8 cellular contexts compared by ENCODE assay signal in genomic region chrX:12790878-12791252, GRCh38. TPM values are rescaled to one million over a fixed set of nuclear protein-coding genes. Genes with fewer than 3 reads are reported as not detected.
DNase-seq lines count a peak whose midpoint lies in the region; ATAC-seq and TF ChIP-seq lines count a peak whose summit lies in the region.

No MANE protein-coding gene starts in this region.

- H3K4me1 Mint-ChIP-seq in brain (peaks cover 7% of the 10 kb centered on the region), mesothelial cell of epicardium (peaks cover 4% of the 10 kb centered on the region)

- H3K9me3 Mint-ChIP-seq in brain (peaks cover 0 to 17% (median 4%) of the 10 kb centered on the region in 5 experiments), mesothelial cell of epicardium (peaks cover 43% of the 10 kb centered on the region)

- TF ChIP-seq POLR2A in erythroblast (IDR thresholded peaks at IDR 0.05; ENCODE audit: low read length), result no peak

- H3K4me3 Mint-ChIP-seq in brain (peak overlapping the region; percentile 81 to 89 (median 87)), mesothelial cell of epicardium (peak overlapping the region; percentile 73)

- TF ChIP-seq CTCF in brain (conservative IDR thresholded peaks at IDR 0.05) (no peak), mesothelial cell of epicardium (IDR thresholded peaks at IDR 0.05; ENCODE audit: unreplicated experiment) (no peak)

- ATAC-seq in Right ventricle myocardium superior (ENCODE audit: poor library complexity), result peak; percentile 18
- ATAC-seq in Right ventricle myocardium inferior, result no peak
- ATAC-seq in HG03571 (IDR thresholded peaks at IDR 0.05; ENCODE audit: unreplicated experiment), result peak; percentile 14
- no peak for ATAC-seq in GM18520 (IDR thresholded peaks at IDR 0.05; ENCODE audit: unreplicated experiment)

- H3K27ac Mint-ChIP-seq in brain (peak overlapping the region in 1 of 5 experiments; percentile 63), mesothelial cell of epicardium (no peak overlapping the region)

- DNase-seq in Right ventricle myocardium superior, result no peak
- no peak for DNase-seq in Right ventricle myocardium inferior (ENCODE audit: missing footprints)
- DNase-seq in mesothelial cell of epicardium (ENCODE audit: low spot score in 2 of 2, unreplicated experiment in 2 of 2), result peak in 1 of 2 experiments; percentile 40
- DNase-seq in erythroblast (lab: John Stamatoyannopoulos, UW), result no peak
- DNase-seq in NK-92 (lab: John Stamatoyannopoulos, UW; ENCODE audit: unreplicated experiment), result no peak

- intact Hi-C loops in Right ventricle myocardium superior (cut with DNase I) (no loop called here), Right ventricle myocardium inferior (cut with DNase I) (no loop called here)

- H3K36me3 Mint-ChIP-seq in brain (peaks cover 7% of the 10 kb centered on the region), mesothelial cell of epicardium (peaks cover 3% of the 10 kb centered on the region)

- H3K27me3 Mint-ChIP-seq in brain (peaks cover 9% of the 10 kb centered on the region), mesothelial cell of epicardium (ENCODE audit: low read depth) (peaks cover 23% of the 10 kb centered on the region)

RNA-seq across cellular contexts. Expression of gene PRPS2, which starts 0.3 kb away (rescaled TPM):
- total RNA-seq in Right ventricle myocardium superior (5.4 TPM), Right ventricle myocardium inferior (4.7 TPM), mesothelial cell of epicardium (12.6 to 15.9 TPM (median 14.3 TPM) in 3 replicates)
- 16.9 TPM for polyA plus RNA-seq in brain (ENCODE audit: insufficient read depth, low read depth, low replicate concordance)

Comparison
In these comparisons a context has a peak if more than half of its experiments do, and no peak if none do; other contexts are left out.
1. ATAC-seq: peak in Right ventricle myocardium superior (single experiment) and HG03571 (single experiment); none in Right ventricle myocardium inferior (single experiment) and GM18520 (single experiment).